5 cellular contexts compared by ENCODE assay signal in genomic region chr14:64064447-64064846, GRCh38.
"Had no signal": no experiment of that assay in that cellular context is flagged by ENCODE, and none has a peak within 500 bp of the region (broad histone marks: within the 10 kb centered on the region; RNA-seq: fewer than 3 reads in every experiment).

No MANE protein-coding gene starts in this region.

- H3K27ac ChIP-seq: HL-60 had no signal

- H3K4me3 ChIP-seq: K562 had no signal

- DNase-seq: IMR-90, KBM-7, KG1 had no signal

- FAIRE-seq: K562 had no signal

- ATAC-seq: K562 had no signal
